In genomic region chr3:123159926-123160635, GRCh38 we compare ENCODE assay signal across 25 cellular contexts. TPM values are rescaled to one million over a fixed set of nuclear protein-coding genes. Genes with fewer than 3 reads are reported as not detected.
DNase-seq lines count a peak whose midpoint lies in the region; ATAC-seq and TF ChIP-seq lines count a peak whose summit lies in the region.
"Had no signal": no experiment of that assay in that cellular context is flagged by ENCODE, and none has a peak within 500 bp of the region (broad histone marks: within the 10 kb centered on the region; RNA-seq: fewer than 3 reads in every experiment).

No MANE protein-coding gene starts in this region.

- TF ChIP-seq CTCF in IMR-90 (conservative IDR thresholded peaks at IDR 0.05; ENCODE audit: low read depth, low read length) (no peak), choroid plexus epithelial cell (conservative IDR thresholded peaks at IDR 0.05; ENCODE audit: low read depth, low read length) (no peak), neural crest cell (conservative IDR thresholded peaks at IDR 0.05) (no peak)

- CTCF ChIA-PET in IMR-90 (lab: Yijun Ruan, JAX), result no interaction called here

- H3K56ac ChIP-seq in IMR-90 (ENCODE audit: extremely low read depth, insufficient read depth, low read length), result no peak overlapping the region

- no peak overlapping the region for H3K4me3 ChIP-seq in IMR-90 (ENCODE audit: insufficient read depth, low read depth, low read length)
- H3K4me3 ChIP-seq in choroid plexus epithelial cell (ENCODE audit: low read depth, low read length), result no peak overlapping the region
- H3K4me3 ChIP-seq in effector memory CD4-positive, alpha-beta T cell (ENCODE audit: insufficient read depth, low read depth, low read length, poor library complexity, severe bottlenecking), result no peak overlapping the region
- H3K4me3 ChIP-seq: cardiac muscle cell, esophagus squamous epithelium had no signal

- peaks cover 5% of the 10 kb centered on the region for H3K9me3 Mint-ChIP-seq in neural crest cell

- no peak overlapping the region for H2BK5ac ChIP-seq in IMR-90 (ENCODE audit: low read depth, low read length, poor library complexity, severe bottlenecking)

- peak; percentile 56 for DNase-seq in EH (ENCODE audit: low read depth)
- peak; percentile 62 for DNase-seq in IMR-90
- peak; percentile 39 for DNase-seq in choroid plexus epithelial cell (ENCODE audit: low read depth)
- DNase-seq in neural crest cell (ENCODE audit: low read depth, low spot score), result no peak
- no peak for DNase-seq in NCI-H2171 (lab: John Stamatoyannopoulos, UW)
- no peak for DNase-seq in NCI-H524 treated with DMSO at 0.1 percent for 48 hours (lab: John Stamatoyannopoulos, UW)
- DNase-seq in cerebellar nuclear complex (lab: John Stamatoyannopoulos, UW), result no peak
- DNase-seq in effector memory CD4-positive, alpha-beta T cell, result no peak
- DNase-seq: activated CD4-positive, alpha-beta T cell treated with anti-CD3 and anti-CD28 coated beads, Interleukin-2, amount 50 U/mL, for 4 hours; activated T-cell treated with anti-CD3 and anti-CD28 coated beads, Interleukin-2, amount 50 U/mL, for 4 hours; esophagus squamous epithelium; hypothalamus; naive thymus-derived CD4-positive, alpha-beta T cell; NCI-H146; NCI-H748 treated with DMSO at 0.1 percent for 48 hours; OCI-M1; posterior cingulate gyrus; stimulated activated naive CD8-positive, alpha-beta T cell treated with anti-CD3 and anti-CD28 coated beads, Interleukin-15, amount 100 ng/mL, for 72 hours; T-helper 17 cell; trophoblast cell; WERI-Rb-1 had no signal

- no peaks in the 10 kb centered on the region for H4K20me1 ChIP-seq in IMR-90 (ENCODE audit: insufficient read depth, low read length)

- no peak overlapping the region for H2AK5ac ChIP-seq in IMR-90 (ENCODE audit: low read depth, low read length)

- H4K5ac ChIP-seq in IMR-90 (ENCODE audit: low read depth, low read length), result no peak overlapping the region

- H3K4me3 Mint-ChIP-seq in neural crest cell, result no peak overlapping the region
- H3K4me3 Mint-ChIP-seq: activated naive CD8-positive, alpha-beta T cell; activated T-cell treated with anti-CD3 and anti-CD28 coated beads, Interleukin-2, amount 50 U/mL, for 4 hours; memory B cell; naive thymus-derived CD4-positive, alpha-beta T cell; stimulated activated naive CD8-positive, alpha-beta T cell treated with anti-CD3 and anti-CD28 coated beads, Interleukin-15, amount 100 ng/mL, for 72 hours; T-helper 17 cell had no signal

- H4K8ac ChIP-seq in IMR-90 (ENCODE audit: low read depth in 2 of 2, low read length in 2 of 2), result no peak overlapping the region

- H3K36me3 Mint-ChIP-seq in neural crest cell (ENCODE audit: low read depth), result peaks cover 12% of the 10 kb centered on the region

- H2AK9ac ChIP-seq in IMR-90 (replicated peaks; ENCODE audit: low read depth, low read length, poor library complexity), result no peak overlapping the region

- in situ Hi-C loops in IMR-90 (cut with MboI; ENCODE audit: low sequenced_read_pairs), result no loop called here

- H2BK20ac ChIP-seq in IMR-90 (ENCODE audit: low read depth, low read length), result no peak overlapping the region

- H3K9me3 ChIP-seq in IMR-90 (ENCODE audit: control insufficient read depth, insufficient read depth, low read length), result no peaks in the 10 kb centered on the region
- no peaks in the 10 kb centered on the region for H3K9me3 ChIP-seq in effector memory CD4-positive, alpha-beta T cell (ENCODE audit: control insufficient read depth, low read length)
- H3K9me3 ChIP-seq: esophagus squamous epithelium had no signal

- no peaks in the 10 kb centered on the region for H3K79me1 ChIP-seq in IMR-90 (ENCODE audit: low read depth in 1 of 2, low read length in 2 of 2)

- no peak overlapping the region for H3K4ac ChIP-seq in IMR-90 (ENCODE audit: low read depth, low read length)

- peak overlapping the region; percentile 82 for H3K27ac Mint-ChIP-seq in neural crest cell (ENCODE audit: unreplicated experiment)
- H3K27ac Mint-ChIP-seq: memory B cell; naive thymus-derived CD4-positive, alpha-beta T cell; T-helper 17 cell had no signal

- H2BK120ac ChIP-seq in IMR-90 (ENCODE audit: low read depth, low read length), result no peak overlapping the region

- dilution Hi-C loops in IMR-90 (cut with HindIII; ENCODE audit: low sequenced_read_pairs, unreplicated experiment), result no loop called here

- H2BK15ac ChIP-seq in IMR-90 (ENCODE audit: low read depth, low read length), result no peak overlapping the region

- H3K4me1 Mint-ChIP-seq in neural crest cell, result peaks cover under 1% of the 10 kb centered on the region
- H3K4me1 Mint-ChIP-seq: memory B cell; stimulated activated naive CD8-positive, alpha-beta T cell treated with anti-CD3 and anti-CD28 coated beads, Interleukin-15, amount 100 ng/mL, for 72 hours had no signal

- no TSS peak for BruUV-seq in IMR-90 (replicated peaks; lab: Mats Ljungman, UMichigan)

- H3K36me3 ChIP-seq in IMR-90 (ENCODE audit: control insufficient read depth, insufficient read depth, low read length), result peaks cover 51% of the 10 kb centered on the region
- H3K36me3 ChIP-seq in effector memory CD4-positive, alpha-beta T cell (ENCODE audit: control insufficient read depth, insufficient read depth, low read length), result peaks cover 3% of the 10 kb centered on the region
- H3K36me3 ChIP-seq: cardiac muscle cell had no signal

- no peak overlapping the region for H3K18ac ChIP-seq in IMR-90 (ENCODE audit: low read depth, low read length)

- H4K91ac ChIP-seq in IMR-90 (ENCODE audit: insufficient read depth, low read depth, low read length), result no peak overlapping the region

- intact Hi-C loops in IMR-90 (cut with micrococcal nuclease), result no loop called here

- H3K27me3 ChIP-seq in IMR-90 (ENCODE audit: control insufficient read depth, insufficient read depth, low read length), result no peaks in the 10 kb centered on the region
- H3K27me3 ChIP-seq in effector memory CD4-positive, alpha-beta T cell (replicated peaks; ENCODE audit: control insufficient read depth, insufficient read depth, low read length, poor library complexity, severe bottlenecking), result no peaks in the 10 kb centered on the region
- H3K27me3 ChIP-seq: cardiac muscle cell, esophagus squamous epithelium had no signal

- TF ChIP-seq POLR2A in IMR-90 (IDR thresholded peaks at IDR 0.05; ENCODE audit: low read depth, low read length), result no peak

- no peak for TF ChIP-seq RAD21 in IMR-90 (IDR thresholded peaks at IDR 0.05; ENCODE audit: low read length)

- H3K9ac ChIP-seq in IMR-90 (ENCODE audit: low read depth, low read length), result no peak overlapping the region

- 91% methylated on average over 4 of the region's 9 CpGs; no CpG with 5 or more reads in 1 of the 2 experiments for WGBS in IMR-90 (ENCODE audit: extremely low coverage in 2 of 2, insufficient read length in 1 of 2), 2 experiments

- H3K27ac ChIP-seq in IMR-90 (ENCODE audit: insufficient read depth, low read length), result no peak overlapping the region
- H3K27ac ChIP-seq in effector memory CD4-positive, alpha-beta T cell (ENCODE audit: insufficient read depth, low read length, poor library complexity, severe bottlenecking), result no peak overlapping the region
- H3K27ac ChIP-seq: cardiac muscle cell, esophagus squamous epithelium, WERI-Rb-1 had no signal

- POLR2A ChIA-PET in IMR-90 (lab: Charles Lee; ENCODE audit: unreplicated experiment), result no interaction called here

- ATAC-seq in IMR-90 (ENCODE audit: low read depth), result no peak
- ATAC-seq: activated T-cell treated with anti-CD3 and anti-CD28 coated beads, Interleukin-2, amount 50 U/mL, for 4 hours; HepG2; naive thymus-derived CD4-positive, alpha-beta T cell; stimulated activated naive CD8-positive, alpha-beta T cell treated with anti-CD3 and anti-CD28 coated beads, Interleukin-15, amount 100 ng/mL, for 72 hours; T-helper 17 cell had no signal

- H3K9me1 ChIP-seq in IMR-90 (ENCODE audit: insufficient read depth, low read length), result peaks cover 18% of the 10 kb centered on the region

- no peaks in the 10 kb centered on the region for H3K27me3 Mint-ChIP-seq in neural crest cell (ENCODE audit: low read depth)
- H3K27me3 Mint-ChIP-seq: activated naive CD8-positive, alpha-beta T cell; memory B cell; naive thymus-derived CD4-positive, alpha-beta T cell; stimulated activated naive CD8-positive, alpha-beta T cell treated with anti-CD3 and anti-CD28 coated beads, Interleukin-15, amount 100 ng/mL, for 72 hours; T-helper 17 cell had no signal

- H2AFZ ChIP-seq in IMR-90 (replicated peaks; ENCODE audit: low read length, poor library complexity), result no peak overlapping the region

- H3K23ac ChIP-seq in IMR-90 (ENCODE audit: low read depth, low read length), result no peak overlapping the region

- no peaks in the 10 kb centered on the region for H3K4me1 ChIP-seq in IMR-90 (ENCODE audit: control insufficient read depth, insufficient read depth, low read length)
- H3K4me1 ChIP-seq in effector memory CD4-positive, alpha-beta T cell (ENCODE audit: control insufficient read depth, insufficient read depth, low read length, poor library complexity, severe bottlenecking), result no peaks in the 10 kb centered on the region
- H3K4me1 ChIP-seq: esophagus squamous epithelium had no signal

- no peak overlapping the region for H3K4me2 ChIP-seq in IMR-90 (ENCODE audit: low read depth, low read length)

- no peak overlapping the region for H3K14ac ChIP-seq in IMR-90 (replicated peaks; ENCODE audit: low read depth, low read length)

TF ChIP-seq in IMR-90, 13 proteins besides CTCF, POLR2A, EP300 and RAD21 (continues in another document):
- no peak for TF ChIP-seq CEBPB (IDR thresholded peaks at IDR 0.05; ENCODE audit: low read depth, low read length)
- no peak for TF ChIP-seq MAZ (IDR thresholded peaks at IDR 0.05; ENCODE audit: borderline replicate concordance, low read depth, low read length)
- TF ChIP-seq MAFK (IDR thresholded peaks at IDR 0.05; ENCODE audit: low read depth, low read length), result no peak
- no peak for TF ChIP-seq USF2 (IDR thresholded peaks at IDR 0.05; ENCODE audit: low read depth, low read length)
- no peak for TF ChIP-seq FOS (IDR thresholded peaks at IDR 0.05; ENCODE audit: low read depth, low read length)
- TF ChIP-seq RCOR1 (IDR thresholded peaks at IDR 0.05; ENCODE audit: insufficient replicate concordance, low read length), result no peak
- no peak for TF ChIP-seq MXI1 (IDR thresholded peaks at IDR 0.05; ENCODE audit: borderline replicate concordance, low read depth, low read length)
- TF ChIP-seq CHD1 (IDR thresholded peaks at IDR 0.05; ENCODE audit: low read depth, low read length), result no peak
- TF ChIP-seq RFX5 (IDR thresholded peaks at IDR 0.05; ENCODE audit: low read depth, low read length), result no peak

RNA-seq across cellular contexts. Expression of gene SEC22A, which starts 41.7 kb away (rescaled TPM):
- total RNA-seq in IMR-90 (2012; rRNA removed) (36.0 and 38.6 TPM in 2 replicates), neural crest cell (15.4 and 16.2 TPM in 2 replicates)
- 14.0 and 17.5 TPM in 2 replicates for polyA plus RNA-seq in IMR-90 (2012; rRNA removed)
- polyA plus RNA-seq in IMR-90 (2012; cell fraction: cytosol; rRNA removed), result 4.6 and 6.6 TPM in 2 replicates
- polyA plus RNA-seq in IMR-90 (2012; cell fraction: nucleus; rRNA removed; ENCODE audit: low replicate concordance), result 2.1 and 18.0 TPM in 2 replicates

Comparison
In these comparisons a context has a peak if more than half of its experiments do, and no peak if none do; other contexts are left out.
1. DNase-seq: peak in EH (single experiment), IMR-90 (single experiment) and choroid plexus epithelial cell (single experiment); none in neural crest cell (single experiment), NCI-H2171 (single experiment), NCI-H524 treated with DMSO at 0.1 percent for 48 hours (single experiment), cerebellar nuclear complex (0 of 2) and effector memory CD4-positive, alpha-beta T cell (0 of 3).